ENCODE assay signal across 27 cellular contexts in the genomic region with DNA sequence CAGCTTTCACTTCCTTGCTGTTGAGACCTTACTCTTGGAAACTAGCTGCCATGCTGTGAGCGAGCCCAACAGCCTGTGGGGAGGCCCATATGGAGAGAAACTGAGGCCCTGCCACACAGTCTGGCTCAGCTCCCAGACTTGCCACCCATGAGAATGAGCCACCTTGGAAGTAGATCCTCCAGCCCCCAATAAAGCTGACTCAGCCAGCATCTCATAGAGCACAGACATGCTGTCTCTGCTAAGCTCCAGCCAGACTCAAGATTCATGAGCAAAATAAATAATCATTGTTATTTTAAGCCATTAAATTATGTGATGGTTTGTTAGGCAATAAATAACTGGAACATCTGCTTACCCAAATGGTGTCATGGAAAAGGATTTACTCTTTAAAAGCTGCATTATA.
"Had no signal": no experiment of that assay in that cellular context is flagged by ENCODE, and none has a peak within 500 bp of the region (broad histone marks: within the 10 kb centered on the region; RNA-seq: fewer than 3 reads in every experiment).

No MANE protein-coding gene starts in this region.

- H3K9me3 Mint-ChIP-seq: activated naive CD4-positive, alpha-beta T cell treated with anti-CD3 and anti-CD28 coated beads, Interleukin-2, amount 50 U/mL, for 72 hours; activated T-cell treated with anti-CD3 and anti-CD28 coated beads, Interleukin-2, amount 50 U/mL, for 72 hours; stimulated activated memory B cell treated with anti-CD40 and anti-IgM and Interleukin-4, amounts not matched to agents 10 μg/mL and 1 μg/mL and 100 μg/mL, for 72 hours; stimulated activated naive CD8-positive, alpha-beta T cell treated with anti-CD3 and anti-CD28 coated beads, Interleukin-15, amount 100 ng/mL, for 72 hours had no signal

- H3K9me3 ChIP-seq: breast epithelium, left lung, lower lobe of right lung, mucosa of descending colon, ovary, thyroid gland, upper lobe of right lung had no signal

- H3K27ac Mint-ChIP-seq: activated CD4-positive, alpha-beta T cell treated with anti-CD3 and anti-CD28 coated beads for 36 hours; activated naive CD4-positive, alpha-beta T cell treated with anti-CD3 and anti-CD28 coated beads, Interleukin-2, amount 50 U/mL, for 72 hours; activated T-cell treated with anti-CD3 and anti-CD28 coated beads, Interleukin-2, amount 50 U/mL, for 72 hours; nephron progenitor cell; progenitor cell of endocrine pancreas; stimulated activated memory B cell treated with anti-CD40 and anti-IgM and Interleukin-4, amounts not matched to agents 10 μg/mL and 1 μg/mL and 100 μg/mL, for 72 hours; stimulated activated naive CD8-positive, alpha-beta T cell treated with anti-CD3 and anti-CD28 coated beads, Interleukin-15, amount 100 ng/mL, for 72 hours had no signal

- H3K4me1 ChIP-seq: breast epithelium, left lung, lower lobe of right lung, thyroid gland, upper lobe of right lung had no signal

- H3K27me3 Mint-ChIP-seq: progenitor cell of endocrine pancreas; stimulated activated memory B cell treated with anti-CD40 and anti-IgM and Interleukin-4, amounts not matched to agents 10 μg/mL and 1 μg/mL and 100 μg/mL, for 72 hours; stimulated activated naive CD8-positive, alpha-beta T cell treated with anti-CD3 and anti-CD28 coated beads, Interleukin-15, amount 100 ng/mL, for 72 hours had no signal

- H3K4me3 Mint-ChIP-seq: activated CD4-positive, alpha-beta T cell treated with anti-CD3 and anti-CD28 coated beads for 36 hours; activated T-cell treated with anti-CD3 and anti-CD28 coated beads, Interleukin-2, amount 50 U/mL, for 72 hours; nephron progenitor cell; stimulated activated memory B cell treated with anti-CD40 and anti-IgM and Interleukin-4, amounts not matched to agents 10 μg/mL and 1 μg/mL and 100 μg/mL, for 72 hours; stimulated activated naive CD8-positive, alpha-beta T cell treated with anti-CD3 and anti-CD28 coated beads, Interleukin-15, amount 100 ng/mL, for 72 hours had no signal

- H3K4me3 ChIP-seq: breast epithelium, left lung, lower lobe of right lung, mucosa of descending colon, ovary, thyroid gland, upper lobe of right lung had no signal

- H3K27ac ChIP-seq: breast epithelium, left lung, lower lobe of right lung, ovary, thyroid gland, upper lobe of right lung had no signal

- H3K4me1 Mint-ChIP-seq: activated CD4-positive, alpha-beta T cell treated with anti-CD3 and anti-CD28 coated beads for 36 hours; stimulated activated memory B cell treated with anti-CD40 and anti-IgM and Interleukin-4, amounts not matched to agents 10 μg/mL and 1 μg/mL and 100 μg/mL, for 72 hours; stimulated activated naive CD8-positive, alpha-beta T cell treated with anti-CD3 and anti-CD28 coated beads, Interleukin-15, amount 100 ng/mL, for 72 hours had no signal

- H3K36me3 ChIP-seq: breast epithelium, left lung, lower lobe of right lung, ovary, thyroid gland, upper lobe of right lung had no signal

- DNase-seq: activated CD4-positive, alpha-beta T cell treated with anti-CD3 and anti-CD28 coated beads for 36 hours; activated CD4-positive, alpha-beta T cell treated with anti-CD3 and anti-CD28 coated beads, Interleukin-2, amount 50 U/mL, for 4 hours; activated CD4-positive, CD25-positive, alpha-beta regulatory T cell; activated naive CD4-positive, alpha-beta T cell; activated T-cell treated with anti-CD3 and anti-CD28 coated beads for 4 hours; activated T-cell treated with anti-CD3 and anti-CD28 coated beads, Interleukin-2, amount 50 U/mL, for 72 hours; central memory CD4-positive, alpha-beta T cell; head of caudate nucleus; hippocampal formation; kidney; left lung; lower lobe of right lung; mucosa of descending colon; nephron progenitor cell; ovary; small intestine; stimulated activated CD4-positive, alpha-beta T cell treated with anti-CD3 and anti-CD28 coated beads, Interleukin-4, amount 100 ng/mL, for 24 hours; stimulated activated CD8-positive, alpha-beta memory T cell treated with anti-CD3 and anti-CD28 coated beads, Interleukin-4, amount 100 ng/mL, for 48 hours; stimulated activated naive CD8-positive, alpha-beta T cell treated with anti-CD3 and anti-CD28 coated beads, Interleukin-15, amount 100 ng/mL, for 72 hours; substantia nigra; thyroid gland; upper lobe of right lung had no signal

- H3K36me3 Mint-ChIP-seq: activated naive CD4-positive, alpha-beta T cell treated with anti-CD3 and anti-CD28 coated beads, Interleukin-2, amount 50 U/mL, for 72 hours; stimulated activated memory B cell treated with anti-CD40 and anti-IgM and Interleukin-4, amounts not matched to agents 10 μg/mL and 1 μg/mL and 100 μg/mL, for 72 hours had no signal

- ATAC-seq: activated CD4-positive, alpha-beta T cell treated with anti-CD3 and anti-CD28 coated beads for 36 hours; activated naive CD4-positive, alpha-beta T cell treated with anti-CD3 and anti-CD28 coated beads, Interleukin-2, amount 50 U/mL, for 72 hours; activated T-cell treated with anti-CD3 and anti-CD28 coated beads, Interleukin-2, amount 50 U/mL, for 72 hours; left lung; lower lobe of right lung; mucosa of descending colon; sciatic nerve; stimulated activated memory B cell treated with anti-CD40 and anti-IgM and Interleukin-4, amounts not matched to agents 10 μg/mL and 1 μg/mL and 100 μg/mL, for 72 hours; stimulated activated naive CD8-positive, alpha-beta T cell treated with anti-CD3 and anti-CD28 coated beads, Interleukin-15, amount 100 ng/mL, for 72 hours; upper lobe of right lung had no signal

- H3K27me3 ChIP-seq: breast epithelium, left lung, ovary, thyroid gland, upper lobe of right lung had no signal
